Comparison of ENCODE assay signal across 1 cellular context in genomic region chr22:41171996-41172395, GRCh38.
TF ChIP-seq lines count a peak whose summit lies in the region.

No MANE protein-coding gene starts in this region.

TF ChIP-seq in HEK293, 187 proteins besides CTCF, POLR2A, EP300 and RAD21 (continued from another document):
- TF ChIP-seq PRDM6 (tag by site-specific recombination; IDR thresholded peaks at IDR 0.05) (no peak), ZNF416 (tag by site-specific recombination; IDR thresholded peaks at IDR 0.05) (no peak), ZNF311 (tag by site-specific recombination; IDR thresholded peaks at IDR 0.05; ENCODE audit: borderline replicate concordance) (no peak), ZNF366 (tag by site-specific recombination; conservative IDR thresholded peaks at IDR 0.05) (no peak), HOXC10 (CRISPR knock-in tag; IDR thresholded peaks at IDR 0.05) (no peak), ZNF266 (tag by site-specific recombination; IDR thresholded peaks at IDR 0.05; ENCODE audit: low read depth) (no peak), ZIC2 (tag by site-specific recombination; IDR thresholded peaks at IDR 0.05) (no peak), BCL11B (tag by site-specific recombination; IDR thresholded peaks at IDR 0.05; ENCODE audit: low read depth) (no peak)
